In genomic region chr18:77132369-77133050, GRCh38 we compare ENCODE assay signal across 8 cellular contexts. TPM values are rescaled to one million over a fixed set of nuclear protein-coding genes. Genes with fewer than 3 reads are reported as not detected.
DNase-seq lines count a peak whose midpoint lies in the region; ATAC-seq and TF ChIP-seq lines count a peak whose summit lies in the region.

Gene MBP, minus strand, starts transcription at chr18:77132783. Its CDS starts 27,522 bp downstream, at chr18:77105261.

- peak within 1 kb of the TSS; percentile 65 for H3K4me3 ChIP-seq in fibroblast of pulmonary artery (replicated peaks; ENCODE audit: low read depth, low read length)
- peak within 1 kb of the TSS; percentile 56 to 61 for H3K4me3 ChIP-seq in uterus

- peak; percentile 61 for ATAC-seq in HG03064 (IDR thresholded peaks at IDR 0.05; ENCODE audit: low read depth, unreplicated experiment)
- peak; percentile 64 to 65 for ATAC-seq in activated T-cell treated with anti-CD3 and anti-CD28 coated beads, Interleukin-2, amount 50 U/mL, for 72 hours (replicated peaks in 1 of 2)
- ATAC-seq in omental fat pad (ENCODE audit: low FRiP score) = peak; percentile 31

- no peaks in the 10 kb centered on the region for H3K9me3 ChIP-seq in uterus

- TF ChIP-seq POLR2A in uterus (IDR thresholded peaks at IDR 0.05) = peak; percentile 5 to 70

- H3K27ac ChIP-seq in uterus = peak within 1 kb of the TSS; percentile 90 to 91

- H3K36me3 ChIP-seq in uterus = no peaks in the 10 kb centered on the region

- H3K4me3 Mint-ChIP-seq in activated T-cell treated with anti-CD3 and anti-CD28 coated beads, Interleukin-2, amount 50 U/mL, for 72 hours = peak within 1 kb of the TSS; percentile 96 to 100

- H3K4me1 Mint-ChIP-seq in activated T-cell treated with anti-CD3 and anti-CD28 coated beads, Interleukin-2, amount 50 U/mL, for 72 hours (ENCODE audit: low read depth) = peaks cover 66% of the 10 kb centered on the region

- intact Hi-C loops in uterus (cut with DNase I; ENCODE audit: low total_unique reads) = no loop called here

- no peaks in the 10 kb centered on the region for H3K9me3 Mint-ChIP-seq in activated T-cell treated with anti-CD3 and anti-CD28 coated beads, Interleukin-2, amount 50 U/mL, for 72 hours

- peaks cover 0 to 8% of the 10 kb centered on the region in 2 donors for H3K4me1 ChIP-seq in uterus

- H3K27ac Mint-ChIP-seq in activated T-cell treated with anti-CD3 and anti-CD28 coated beads, Interleukin-2, amount 50 U/mL, for 72 hours = peak within 1 kb of the TSS; percentile 94

- peaks cover 13 to 17% of the 10 kb centered on the region in 2 donors for H3K36me3 Mint-ChIP-seq in activated T-cell treated with anti-CD3 and anti-CD28 coated beads, Interleukin-2, amount 50 U/mL, for 72 hours (ENCODE audit: insufficient read depth in 2 of 2)

- TF ChIP-seq CTCF in fibroblast of pulmonary artery (IDR thresholded peaks at IDR 0.05; ENCODE audit: low read length, missing control alignments) (no peak), omental fat pad (IDR thresholded peaks at IDR 0.05) (no peak), uterus (IDR thresholded peaks at IDR 0.05) (no peak)

- H3K27me3 Mint-ChIP-seq in activated T-cell treated with anti-CD3 and anti-CD28 coated beads, Interleukin-2, amount 50 U/mL, for 72 hours (ENCODE audit: low read depth) = no peaks in the 10 kb centered on the region

- peak; percentile 39 for DNase-seq in SIG-M5 treated with dmso at 0.1 percent for 504 hours (lab: John Stamatoyannopoulos, UW; ENCODE audit: unreplicated experiment)
- no peak for DNase-seq in SIG-M5 (lab: John Stamatoyannopoulos, UW)
- peak; percentile 49 for DNase-seq in NCI-H748 treated with DMSO at 0.1 percent for 48 hours (lab: John Stamatoyannopoulos, UW)
- peak; percentile 72 to 85 for DNase-seq in activated T-cell treated with anti-CD3 and anti-CD28 coated beads, Interleukin-2, amount 50 U/mL, for 72 hours
- no peak for DNase-seq in fibroblast of pulmonary artery (ENCODE audit: low read depth)
- DNase-seq in omental fat pad (ENCODE audit: low spot score) = no peak
- DNase-seq in uterus = peak; percentile 51 to 59

- no peaks in the 10 kb centered on the region for H3K27me3 ChIP-seq in uterus

RNA-seq across cellular contexts. Expression of gene MBP, which starts in this region (rescaled TPM):
- total RNA-seq in activated T-cell treated with anti-CD3 and anti-CD28 coated beads, Interleukin-2, amount 50 U/mL, for 72 hours = 100 to 1,000 TPM; 101 to 107 TPM
- 10 to 100 TPM; 27.4 to 50.9 (median 36.0) TPM for total RNA-seq in omental fat pad
- total RNA-seq in uterus = 10 to 100 TPM; 12.1 to 52.2 (median 19.8) TPM

Comparison
In these comparisons a context has a peak if more than half of its experiments do, and no peak if none do; other contexts are left out.
1. DNase-seq: peak in SIG-M5 treated with dmso at 0.1 percent for 504 hours (single experiment), NCI-H748 treated with DMSO at 0.1 percent for 48 hours (single experiment), activated T-cell treated with anti-CD3 and anti-CD28 coated beads, Interleukin-2, amount 50 U/mL, for 72 hours (2 of 2) and uterus (2 of 2); none in SIG-M5 (single experiment), fibroblast of pulmonary artery (single experiment) and omental fat pad (single experiment).
2. Peak in every context shown above with its lines, with median percentiles within 50 percentile points of each other: ATAC-seq.